In the genomic region with DNA sequence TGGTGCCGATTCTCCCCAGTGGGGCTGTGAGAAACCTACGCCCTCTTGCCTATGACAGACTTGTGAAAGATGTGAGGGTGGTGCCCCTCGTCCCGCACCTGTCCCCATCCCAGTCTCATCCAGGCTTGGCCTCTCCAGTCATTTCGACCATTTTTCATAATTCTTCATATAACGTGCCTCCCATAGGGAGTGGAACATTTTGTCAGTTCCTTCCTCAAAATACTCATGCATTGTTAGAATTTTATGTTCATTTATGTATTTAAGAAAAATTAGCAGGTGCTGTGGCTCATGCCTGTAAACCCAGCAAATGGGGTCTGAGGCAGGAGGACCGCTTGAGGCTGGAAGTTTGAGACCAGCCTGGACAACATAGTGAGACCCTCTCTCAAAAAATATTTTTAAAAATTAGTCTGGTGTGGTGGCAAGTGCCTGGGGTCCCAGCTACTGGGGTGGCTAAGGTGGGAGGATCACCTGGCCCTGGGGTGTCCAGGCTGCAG, we compare ENCODE assay signal across 8 cellular contexts. TPM values are rescaled to one million over a fixed set of nuclear protein-coding genes. Genes with fewer than 3 reads are reported as not detected.
DNase-seq lines count a peak whose midpoint lies in the region; ATAC-seq and TF ChIP-seq lines count a peak whose summit lies in the region.

No MANE protein-coding gene starts in this region.

- 60 to 67% (median 62%) methylated on average over 7 of the region's 7 CpGs for WGBS in adrenal gland, 4 donors

- TF ChIP-seq POLR2A in adrenal gland (IDR thresholded peaks at IDR 0.05), result no peak

- H3K9me3 Mint-ChIP-seq in activated naive CD4-positive, alpha-beta T cell treated with anti-CD3 and anti-CD28 coated beads, Interleukin-2, amount 50 U/mL, for 24 hours, result no peaks in the 10 kb centered on the region
- peaks cover 6% of the 10 kb centered on the region for H3K9me3 Mint-ChIP-seq in mesothelial cell of epicardium

- H3K9me3 ChIP-seq in adrenal gland (replicated peaks in 1 of 3), result no peaks in the 10 kb centered on the region
- peaks cover 5% of the 10 kb centered on the region for H3K9me3 ChIP-seq in upper lobe of right lung

- intact Hi-C loops in adrenal gland (cut with DNase I) (no loop called here), upper lobe of right lung (cut with DNase I) (no loop called here)

- H3K27ac ChIP-seq in adrenal gland (peak overlapping the region in 3 of 5 donors; percentile 62 to 89 (median 73)), upper lobe of right lung (peak overlapping the region; percentile 68)

- H3K4me1 Mint-ChIP-seq in activated naive CD4-positive, alpha-beta T cell treated with anti-CD3 and anti-CD28 coated beads, Interleukin-2, amount 50 U/mL, for 24 hours, result peaks cover 23% of the 10 kb centered on the region
- peaks cover 6% of the 10 kb centered on the region for H3K4me1 Mint-ChIP-seq in mesothelial cell of epicardium

- peak overlapping the region; percentile 99 for H3K27ac Mint-ChIP-seq in activated naive CD4-positive, alpha-beta T cell treated with anti-CD3 and anti-CD28 coated beads, Interleukin-2, amount 50 U/mL, for 24 hours
- H3K27ac Mint-ChIP-seq in mesothelial cell of epicardium, result no peak overlapping the region

- no peak for ATAC-seq in upper lobe of right lung

- peak overlapping the region; percentile 99 for H3K4me3 Mint-ChIP-seq in activated naive CD4-positive, alpha-beta T cell treated with anti-CD3 and anti-CD28 coated beads, Interleukin-2, amount 50 U/mL, for 24 hours
- H3K4me3 Mint-ChIP-seq in mesothelial cell of epicardium, result peak overlapping the region; percentile 99

- TF ChIP-seq CTCF in adrenal gland (IDR thresholded peaks at IDR 0.05) (peak in 1 of 6 experiments; percentile 0), mesothelial cell of epicardium (IDR thresholded peaks at IDR 0.05; ENCODE audit: unreplicated experiment) (no peak), upper lobe of right lung (IDR thresholded peaks at IDR 0.05) (no peak)

- H3K36me3 ChIP-seq in adrenal gland (replicated peaks in 1 of 2) (peaks cover 0 to 13% of the 10 kb centered on the region in 2 donors), upper lobe of right lung (peaks cover 15% of the 10 kb centered on the region)

- H3K27me3 Mint-ChIP-seq in activated naive CD4-positive, alpha-beta T cell treated with anti-CD3 and anti-CD28 coated beads, Interleukin-2, amount 50 U/mL, for 24 hours, result no peaks in the 10 kb centered on the region
- peaks cover 22% of the 10 kb centered on the region for H3K27me3 Mint-ChIP-seq in mesothelial cell of epicardium (ENCODE audit: low read depth)

- peak overlapping the region in 1 of 4 donors; percentile 93 for H3K4me3 ChIP-seq in adrenal gland
- peak overlapping the region; percentile 83 for H3K4me3 ChIP-seq in upper lobe of right lung

- peaks cover 0 to 5% of the 10 kb centered on the region in 2 donors for H3K4me1 ChIP-seq in adrenal gland (replicated peaks in 1 of 2)
- peaks cover 9% of the 10 kb centered on the region for H3K4me1 ChIP-seq in upper lobe of right lung

- H3K36me3 Mint-ChIP-seq in activated naive CD4-positive, alpha-beta T cell treated with anti-CD3 and anti-CD28 coated beads, Interleukin-2, amount 50 U/mL, for 24 hours, result peaks cover 4% of the 10 kb centered on the region
- peaks cover 8% of the 10 kb centered on the region for H3K36me3 Mint-ChIP-seq in mesothelial cell of epicardium

- DNase-seq in activated naive CD4-positive, alpha-beta T cell treated with Interleukin-2 at 50 U/mL for 16 hours, result no peak
- DNase-seq in adrenal gland (no peak), mesothelial cell of epicardium (ENCODE audit: low spot score in 2 of 2, unreplicated experiment in 2 of 2) (no peak), upper lobe of right lung (no peak), SKM-1 treated with dmso at 0.1 percent for 144 hours (lab: John Stamatoyannopoulos, UW; ENCODE audit: unreplicated experiment) (no peak), HuH-7 (ENCODE audit: low spot score) (no peak)
- DNase-seq in NK-92 treated with Interleukin-12 subunit alpha and Interleukin-12 subunit beta, amount 100 ng/mL, for 24 hours (lab: John Stamatoyannopoulos, UW), result no peak

- H3K27me3 ChIP-seq in adrenal gland, result no peaks in the 10 kb centered on the region
- no peaks in the 10 kb centered on the region for H3K27me3 ChIP-seq in upper lobe of right lung

RNA-seq across cellular contexts. Expression of a gene that starts 0.8 kb away (rescaled TPM):
- 10 to 100 TPM; 16.8 to 43.9 (median 32.1) TPM for total RNA-seq in adrenal gland
- polyA plus RNA-seq in adrenal gland, result 10 to 100 TPM; 15.6 to 36.4 (median 20.2) TPM
- 23.1 to 25.8 TPM (median 23.4 TPM) in 3 replicates for total RNA-seq in mesothelial cell of epicardium
- 22.4 TPM for total RNA-seq in upper lobe of right lung

RNA-seq across cellular contexts. Expression of a gene that starts 19.7 kb away (rescaled TPM):
- not detected for total RNA-seq in adrenal gland
- polyA plus RNA-seq in adrenal gland, result under 1 TPM in 1 of 3 donors, not detected in 2; 0.26 TPM
- 7.4 to 8.8 TPM (median 8.4 TPM) in 3 replicates for total RNA-seq in mesothelial cell of epicardium
- total RNA-seq in upper lobe of right lung, result 29.1 TPM

RNA-seq across cellular contexts. Expression of a gene that starts 42.8 kb away (rescaled TPM):
- total RNA-seq in adrenal gland (10 to 100 TPM in 7 of 8 donors, 1 to 10 TPM in 1; 8.5 to 58.0 (median 31.9) TPM), mesothelial cell of epicardium (0.63 to 0.97 TPM (median 0.86 TPM) in 3 replicates), upper lobe of right lung (89.6 TPM)
- polyA plus RNA-seq in adrenal gland, result 10 to 100 TPM in 2 of 3 donors, 1 to 10 TPM in 1; 8.6 to 27.1 (median 13.9) TPM

RNA-seq across cellular contexts. Expression of a gene that starts 44.6 kb away (rescaled TPM):
- 10 to 100 TPM in 2 of 8 donors, 1 to 10 TPM in 6; 3.3 to 10.7 (median 6.6) TPM for total RNA-seq in adrenal gland
- 1 to 10 TPM; 2.7 to 8.0 (median 5.3) TPM for polyA plus RNA-seq in adrenal gland
- 13.8 to 14.5 TPM (median 14.4 TPM) in 3 replicates for total RNA-seq in mesothelial cell of epicardium
- 8.7 TPM for total RNA-seq in upper lobe of right lung
